In the genomic region with DNA sequence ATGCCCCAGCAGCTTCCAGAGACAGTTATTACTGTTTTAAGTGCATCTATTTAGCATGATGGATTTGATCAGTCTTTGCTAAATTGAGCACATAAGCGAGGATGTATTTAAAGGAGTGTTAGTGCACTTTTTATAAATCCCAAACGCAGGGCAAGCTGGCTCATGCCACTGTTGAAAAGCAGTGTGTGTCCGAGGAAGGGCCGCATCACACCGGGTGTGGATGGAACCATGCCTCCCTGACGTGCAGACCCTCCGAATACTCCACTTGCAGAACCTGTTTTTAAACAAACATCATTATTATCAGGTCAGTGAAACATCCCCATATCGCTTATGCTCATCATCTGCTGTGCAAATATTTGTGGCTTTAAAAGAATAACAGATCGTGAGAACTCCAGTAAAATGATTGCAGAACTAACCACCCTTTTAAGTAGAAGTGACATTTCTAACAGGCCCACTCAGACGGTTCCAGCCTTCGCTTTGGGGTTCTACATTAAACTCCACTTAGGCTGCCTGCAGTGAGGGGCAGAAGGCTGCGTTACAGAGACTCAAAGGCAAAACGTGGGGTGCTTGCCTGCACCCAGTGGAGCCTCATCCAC, we compare ENCODE assay signal across 26 cellular contexts.
A peak's percentile ranks its signal among the peaks of the same experiment; 100 is the strongest.
DNase-seq lines count a peak whose midpoint lies in the region; ATAC-seq lines count a peak whose summit lies in the region.
"Had no signal": no experiment of that assay in that cellular context is flagged by ENCODE, and none has a peak within 500 bp of the region (broad histone marks: within the 10 kb centered on the region; RNA-seq: fewer than 3 reads in every experiment).

No MANE protein-coding gene starts in this region.

- H2BK12ac ChIP-seq in mesenchymal stem cell (ENCODE audit: low read length in 2 of 2): no peak overlapping the region

- H3K27me3 ChIP-seq in mesenchymal stem cell (ENCODE audit: control insufficient read depth in 1 of 2, insufficient read depth in 1 of 2, low read length in 2 of 2): peaks cover 0 to 14% of the 10 kb centered on the region in 2 experiments
- H3K27me3 ChIP-seq: adrenal gland, foreskin keratinocyte, vagina had no signal

- in situ Hi-C loops in KBM-7 (cut with MboI; ENCODE audit: low pct_unique_long_range_greater_than_20kb, low sequenced_read_pairs): no loop called here

- H2AFZ ChIP-seq in mesenchymal stem cell (ENCODE audit: low read depth, low read length): no peak overlapping the region

- no peak overlapping the region for H2AK5ac ChIP-seq in mesenchymal stem cell (ENCODE audit: low read length, severe bottlenecking)

- H3K14ac ChIP-seq in mesenchymal stem cell (ENCODE audit: low read length in 2 of 2): no peak overlapping the region

- H3K4me3 ChIP-seq in mesenchymal stem cell (ENCODE audit: insufficient read depth in 1 of 2, low read depth in 1 of 2, low read length in 2 of 2): no peak overlapping the region
- H3K4me3 ChIP-seq: adrenal gland, breast epithelium, HAP-1, heart right ventricle, SJCRH30, vagina had no signal

- peak overlapping the region; percentile 0 for H3K4me2 ChIP-seq in mesenchymal stem cell (ENCODE audit: low read length, poor library complexity, severe bottlenecking)

- no peaks in the 10 kb centered on the region for H3K79me1 ChIP-seq in mesenchymal stem cell (replicated peaks; ENCODE audit: low read length, poor library complexity, severe bottlenecking)

- no peak overlapping the region for H2BK5ac ChIP-seq in mesenchymal stem cell (ENCODE audit: low read depth, low read length, poor library complexity, severe bottlenecking)

- no peak overlapping the region for H3K4ac ChIP-seq in mesenchymal stem cell (ENCODE audit: low read depth in 1 of 2, low read length in 2 of 2)

- no peak overlapping the region for H3K9ac ChIP-seq in mesenchymal stem cell (ENCODE audit: low read length)

- H2BK120ac ChIP-seq in mesenchymal stem cell (ENCODE audit: low read depth, low read length): no peak overlapping the region

- no peaks in the 10 kb centered on the region for H3K9me3 ChIP-seq in mesenchymal stem cell (ENCODE audit: control insufficient read depth, low read length)
- H3K9me3 ChIP-seq: adrenal gland, breast epithelium, HAP-1, heart right ventricle, SJCRH30, vagina had no signal

- H3K36me3 ChIP-seq in mesenchymal stem cell (ENCODE audit: control insufficient read depth in 1 of 2, insufficient read depth in 2 of 2, low read depth in 1 of 2, low read length in 2 of 2): no peaks in the 10 kb centered on the region
- H3K36me3 ChIP-seq: adrenal gland, breast epithelium, HAP-1, heart right ventricle, SJCRH30, vagina had no signal

- no peak overlapping the region for H3K27ac ChIP-seq in mesenchymal stem cell (ENCODE audit: low read length, poor library complexity, severe bottlenecking)
- H3K27ac ChIP-seq: adrenal gland, breast epithelium, C4-2B, foreskin keratinocyte, heart right ventricle, SJCRH30, vagina had no signal

- H4K91ac ChIP-seq in mesenchymal stem cell (ENCODE audit: low read length): no peak overlapping the region

- H3K4me1 ChIP-seq in mesenchymal stem cell (ENCODE audit: control insufficient read depth, insufficient read depth, low read depth, low read length): peaks cover 17% of the 10 kb centered on the region
- H3K4me1 ChIP-seq: adrenal gland, breast epithelium, SJCRH30 had no signal

- H2BK15ac ChIP-seq in mesenchymal stem cell (ENCODE audit: low read depth, poor library complexity, severe bottlenecking): no peak overlapping the region

- DNase-seq in DMS153 treated with DMSO at 0.1 percent for 48 hours (lab: John Stamatoyannopoulos, UW; ENCODE audit: unreplicated experiment) (peak; percentile 38), M059J (ENCODE audit: low read depth) (peak; percentile 6), amniotic epithelial cell (ENCODE audit: low read depth) (peak; percentile 33), mesenchymal stem cell (peak; percentile 64), HK-2 (ENCODE audit: unreplicated experiment) (no peak), KBM-7 (no peak), iPS-NIHi11 (ENCODE audit: low spot score) (no peak)
- DNase-seq: activated CD4-positive, alpha-beta memory T cell treated with anti-CD3 and anti-CD28 coated beads for 36 hours; activated CD8-positive, alpha-beta memory T cell treated with anti-CD3 and anti-CD28 coated beads, Interleukin-2, amount 50 U/mL, for 4 hours; activated naive CD4-positive, alpha-beta T cell treated with anti-CD3 and anti-CD28 coated beads for 36 hours; adrenal gland; effector memory CD4-positive, alpha-beta T cell; foreskin keratinocyte; heart right ventricle; immature natural killer cell; Kasumi-1; naive B cell; NCI-H187; NCI-H524 treated with DMSO at 0.1 percent for 48 hours; SJCRH30; T1000 had no signal

- no peak overlapping the region for H3K18ac ChIP-seq in mesenchymal stem cell (ENCODE audit: low read depth in 1 of 2, low read length in 2 of 2)

- no peak overlapping the region for H4K8ac ChIP-seq in mesenchymal stem cell (ENCODE audit: low read length)

- H3K23ac ChIP-seq in mesenchymal stem cell (ENCODE audit: low read length in 2 of 2): no peak overlapping the region

- no peak for ATAC-seq in HG03342 (IDR thresholded peaks at IDR 0.05; ENCODE audit: unreplicated experiment)
- ATAC-seq: foreskin keratinocyte, heart right ventricle had no signal

- WGBS in mesenchymal stem cell: 70% methylated on average over 13 of the region's 13 CpGs

Comparison
In these comparisons a context has a peak if more than half of its experiments do, and no peak if none do; other contexts are left out.
1. DNase-seq: peak in DMS153 treated with DMSO at 0.1 percent for 48 hours (single experiment), M059J (single experiment), amniotic epithelial cell (single experiment) and mesenchymal stem cell (single experiment); none in HK-2 (single experiment), KBM-7 (single experiment) and iPS-NIHi11 (single experiment).